ENCODE assay signal across 1 cellular context in genomic region chr10:34627741-34628140, GRCh38.
TF ChIP-seq lines count a peak whose summit lies in the region.

No MANE protein-coding gene starts in this region.

TF ChIP-seq in GM12878, 131 proteins besides CTCF, POLR2A, EP300 and RAD21 (continued from another document):
- no peak for TF ChIP-seq PAX5 (IDR thresholded peaks at IDR 0.05; ENCODE audit: borderline replicate concordance, low read depth, low read length)
- TF ChIP-seq MTA2 (IDR thresholded peaks at IDR 0.05; ENCODE audit: low read depth), result no peak
- no peak for TF ChIP-seq SREBF1 (IDR thresholded peaks at IDR 0.05; ENCODE audit: low read length)
- TF ChIP-seq SKIL (IDR thresholded peaks at IDR 0.05; ENCODE audit: low read depth, poor library complexity, severe bottlenecking), result no peak
- TF ChIP-seq FOS (IDR thresholded peaks at IDR 0.05; ENCODE audit: borderline replicate concordance, extremely low read depth, insufficient read length), result no peak
- no peak for TF ChIP-seq ASH2L (IDR thresholded peaks at IDR 0.05; ENCODE audit: borderline replicate concordance, low read depth)
- no peak for TF ChIP-seq SMARCA5 (IDR thresholded peaks at IDR 0.05)
